15 cellular contexts compared by ENCODE assay signal in the genomic region with DNA sequence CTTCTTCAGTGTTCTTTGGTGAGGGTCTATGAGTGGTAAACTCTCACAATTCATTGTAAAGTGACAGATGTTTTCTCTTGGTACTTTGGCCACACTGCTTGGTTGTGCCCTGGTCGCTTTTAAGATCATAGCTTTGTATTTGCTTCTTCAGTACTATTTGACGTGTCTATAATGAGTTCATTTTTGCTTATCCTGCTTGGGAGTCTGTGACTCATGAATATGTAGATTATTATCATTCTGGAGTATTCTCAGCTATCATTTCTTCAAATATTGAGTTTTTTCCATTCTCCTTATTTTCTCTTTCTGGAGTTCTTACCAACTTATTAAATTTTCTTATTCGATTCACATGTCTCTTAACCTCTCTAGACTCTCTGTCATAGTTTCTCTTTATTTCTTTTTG.
"Had no signal": no experiment of that assay in that cellular context is flagged by ENCODE, and none has a peak within 500 bp of the region (broad histone marks: within the 10 kb centered on the region; RNA-seq: fewer than 3 reads in every experiment).

No MANE protein-coding gene starts in this region.

- H3K36me3 Mint-ChIP-seq: immature natural killer cell; naive thymus-derived CD4-positive, alpha-beta T cell; stimulated activated memory B cell treated with anti-CD40 and anti-IgM and Interleukin-4, amounts not matched to agents 10 μg/mL and 1 μg/mL and 100 μg/mL, for 72 hours; type B pancreatic cell had no signal

- H3K9me3 ChIP-seq: spleen, thyroid gland had no signal

- H3K4me1 Mint-ChIP-seq: immature natural killer cell; naive thymus-derived CD4-positive, alpha-beta T cell; stimulated activated memory B cell treated with anti-CD40 and anti-IgM and Interleukin-4, amounts not matched to agents 10 μg/mL and 1 μg/mL and 100 μg/mL, for 72 hours had no signal

- H3K27ac Mint-ChIP-seq: immature natural killer cell; naive thymus-derived CD4-positive, alpha-beta T cell; nephron progenitor cell; stimulated activated memory B cell treated with anti-CD40 and anti-IgM and Interleukin-4, amounts not matched to agents 10 μg/mL and 1 μg/mL and 100 μg/mL, for 72 hours; type B pancreatic cell had no signal

- ATAC-seq: esophagus mucosa; naive thymus-derived CD4-positive, alpha-beta T cell; stimulated activated memory B cell treated with anti-CD40 and anti-IgM and Interleukin-4, amounts not matched to agents 10 μg/mL and 1 μg/mL and 100 μg/mL, for 72 hours had no signal

- DNase-seq: cortex of kidney; effector memory CD4-positive, alpha-beta T cell; foreskin fibroblast; immature natural killer cell; naive thymus-derived CD4-positive, alpha-beta T cell; nephron progenitor cell; stimulated activated CD4-positive, alpha-beta T cell treated with anti-CD3 and anti-CD28 coated beads, Interleukin-15, amount 100 ng/mL, for 24 hours; stimulated activated CD4-positive, alpha-beta T cell treated with anti-CD3 and anti-CD28 coated beads, Interleukin-1b, Interleukin-23, amount 100 ng/mL, for 48 hours; stimulated activated CD4-positive, alpha-beta T cell treated with anti-CD3 and anti-CD28 coated beads, Interleukin-4, amount 100 ng/mL, for 24 hours; thyroid gland had no signal

- H3K27me3 Mint-ChIP-seq: naive thymus-derived CD4-positive, alpha-beta T cell; stimulated activated memory B cell treated with anti-CD40 and anti-IgM and Interleukin-4, amounts not matched to agents 10 μg/mL and 1 μg/mL and 100 μg/mL, for 72 hours; type B pancreatic cell had no signal

- H3K4me3 Mint-ChIP-seq: immature natural killer cell; naive thymus-derived CD4-positive, alpha-beta T cell; nephron progenitor cell; stimulated activated memory B cell treated with anti-CD40 and anti-IgM and Interleukin-4, amounts not matched to agents 10 μg/mL and 1 μg/mL and 100 μg/mL, for 72 hours; type B pancreatic cell had no signal

- H3K27ac ChIP-seq: dorsolateral prefrontal cortex, spleen, thyroid gland had no signal

- H3K4me3 ChIP-seq: dorsolateral prefrontal cortex, spleen, thyroid gland had no signal

- H3K27me3 ChIP-seq: dorsolateral prefrontal cortex, spleen, thyroid gland had no signal

- H3K36me3 ChIP-seq: spleen, thyroid gland had no signal
